31 cellular contexts compared by ENCODE assay signal in the genomic region with DNA sequence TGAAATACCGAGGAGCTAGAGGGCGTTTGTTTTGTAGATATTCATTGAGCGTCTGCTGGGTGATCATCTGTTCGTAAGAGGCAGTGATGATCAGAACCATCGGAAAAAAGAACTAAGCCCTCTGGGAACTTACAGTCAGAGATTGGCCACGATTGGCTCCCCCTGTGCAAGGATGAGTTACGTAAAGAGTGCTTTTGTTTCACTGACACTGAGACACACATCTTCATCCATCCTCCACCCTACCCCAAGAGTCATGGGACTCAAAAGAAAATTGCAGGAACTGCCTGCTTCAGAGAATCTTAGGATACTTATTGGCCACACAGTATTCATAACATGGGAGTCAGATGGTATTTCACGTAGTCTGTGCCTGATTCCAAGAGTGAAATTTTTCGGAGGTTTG.
"Had no signal": no experiment of that assay in that cellular context is flagged by ENCODE, and none has a peak within 500 bp of the region (broad histone marks: within the 10 kb centered on the region; RNA-seq: fewer than 3 reads in every experiment).

No MANE protein-coding gene starts in this region.

- ATAC-seq: naive thymus-derived CD8-positive, alpha-beta T cell; natural killer cell treated with Interleukin-12 subunit alpha and Interleukin-12 subunit beta and Interleukin-15 and Interleukin-18, amount 100 ng/mL, for 72 hours; psoas muscle; right cardiac atrium; right lobe of liver; stimulated activated effector memory CD8-positive, alpha-beta T cell treated with anti-CD3 and anti-CD28 coated beads, Interleukin-12 subunit alpha, Interleukin-12 subunit beta, amount 100 ng/mL, for 72 hours; stimulated activated naive CD8-positive, alpha-beta T cell treated with anti-CD3 and anti-CD28 coated beads, Interleukin-15, amount 100 ng/mL, for 72 hours; stimulated activated naive CD8-positive, alpha-beta T cell treated with anti-CD3 and anti-CD28 coated beads, Interleukin-15, Interleukin-2, amounts not matched to agents 100 U/mL and 50 U/mL, for 24 hours had no signal

- H3K27me3 Mint-ChIP-seq: naive thymus-derived CD8-positive, alpha-beta T cell; progenitor cell of endocrine pancreas; stimulated activated naive CD8-positive, alpha-beta T cell treated with anti-CD3 and anti-CD28 coated beads, Interleukin-15, amount 100 ng/mL, for 72 hours had no signal

- H3K9me3 Mint-ChIP-seq: natural killer cell treated with Interleukin-12 subunit alpha and Interleukin-12 subunit beta and Interleukin-15 and Interleukin-18, amount 100 ng/mL, for 72 hours; stimulated activated effector memory CD8-positive, alpha-beta T cell treated with anti-CD3 and anti-CD28 coated beads, Interleukin-12 subunit alpha, Interleukin-12 subunit beta, amount 100 ng/mL, for 72 hours; stimulated activated naive CD8-positive, alpha-beta T cell treated with anti-CD3 and anti-CD28 coated beads, Interleukin-15, amount 100 ng/mL, for 72 hours had no signal

- H2AFZ ChIP-seq: parathyroid adenoma had no signal

- H3K4me1 ChIP-seq: parathyroid adenoma, psoas muscle, right lobe of liver, sigmoid colon, suprapubic skin, thyroid gland, upper lobe of left lung, vagina had no signal

- H3K9ac ChIP-seq: parathyroid adenoma had no signal

- H3K27ac Mint-ChIP-seq: naive thymus-derived CD8-positive, alpha-beta T cell; natural killer cell treated with Interleukin-12 subunit alpha and Interleukin-12 subunit beta and Interleukin-15 and Interleukin-18, amount 100 ng/mL, for 72 hours; nephron progenitor cell; progenitor cell of endocrine pancreas; stimulated activated effector memory CD8-positive, alpha-beta T cell treated with anti-CD3 and anti-CD28 coated beads, Interleukin-12 subunit alpha, Interleukin-12 subunit beta, amount 100 ng/mL, for 72 hours; stimulated activated naive CD8-positive, alpha-beta T cell treated with anti-CD3 and anti-CD28 coated beads, Interleukin-15, amount 100 ng/mL, for 72 hours had no signal

- H3K27me3 ChIP-seq: ovary, right lobe of liver, sigmoid colon, suprapubic skin, thyroid gland, tibial nerve, upper lobe of left lung, vagina had no signal

- H3K9me3 ChIP-seq: ovary, psoas muscle, right lobe of liver, sigmoid colon, suprapubic skin, thoracic aorta, thyroid gland, tibial nerve, upper lobe of left lung, vagina had no signal

- H3K36me3 ChIP-seq: ovary, right lobe of liver, sigmoid colon, suprapubic skin, thoracic aorta, thyroid gland, tibial nerve, upper lobe of left lung, vagina had no signal

- H3K36me3 Mint-ChIP-seq: natural killer cell treated with Interleukin-12 subunit alpha and Interleukin-12 subunit beta and Interleukin-15 and Interleukin-18, amount 100 ng/mL, for 72 hours; stimulated activated effector memory CD8-positive, alpha-beta T cell treated with anti-CD3 and anti-CD28 coated beads, Interleukin-12 subunit alpha, Interleukin-12 subunit beta, amount 100 ng/mL, for 72 hours had no signal

- H3K4me3 ChIP-seq: ovary, psoas muscle, right lobe of liver, sigmoid colon, suprapubic skin, thoracic aorta, thyroid gland, tibial nerve, upper lobe of left lung, vagina had no signal

- DNase-seq: naive thymus-derived CD8-positive, alpha-beta T cell; nephron progenitor cell; occipital lobe; ovary; posterior cingulate gyrus; psoas muscle; right cardiac atrium; right lobe of liver; sigmoid colon; small intestine; stimulated activated CD4-positive, alpha-beta T cell treated with anti-CD3 and anti-CD28 coated beads, Interleukin-15, amount 100 ng/mL, for 24 hours; stimulated activated CD4-positive, alpha-beta T cell treated with anti-CD3 and anti-CD28 coated beads, Interleukin-2, amount 100 ng/mL, for 24 hours; stimulated activated CD4-positive, alpha-beta T cell treated with anti-CD3 and anti-CD28 coated beads, Interleukin-2, amount 100 ng/mL, for 48 hours; stimulated activated CD4-positive, alpha-beta T cell treated with anti-CD3 and anti-CD28 coated beads, Interleukin-4, amount 100 ng/mL, for 24 hours; stimulated activated naive CD4-positive, alpha-beta T cell; stimulated activated naive CD8-positive, alpha-beta T cell treated with anti-CD3 and anti-CD28 coated beads, Interleukin-15, amount 100 ng/mL, for 72 hours; stimulated activated naive CD8-positive, alpha-beta T cell treated with anti-CD3 and anti-CD28 coated beads, Interleukin-15, Interleukin-2, amounts not matched to agents 100 U/mL and 50 U/mL, for 24 hours; substantia nigra; thyroid gland; trophoblast cell; upper lobe of left lung had no signal

- H3K27ac ChIP-seq: ovary, parathyroid adenoma, psoas muscle, right lobe of liver, sigmoid colon, suprapubic skin, thoracic aorta, thyroid gland, upper lobe of left lung, vagina had no signal

- FAIRE-seq: small intestine, urothelium cell line had no signal

- H3K4me3 Mint-ChIP-seq: naive thymus-derived CD8-positive, alpha-beta T cell; natural killer cell treated with Interleukin-12 subunit alpha and Interleukin-12 subunit beta and Interleukin-15 and Interleukin-18, amount 100 ng/mL, for 72 hours; nephron progenitor cell; neural crest cell; stimulated activated effector memory CD8-positive, alpha-beta T cell treated with anti-CD3 and anti-CD28 coated beads, Interleukin-12 subunit alpha, Interleukin-12 subunit beta, amount 100 ng/mL, for 72 hours; stimulated activated naive CD8-positive, alpha-beta T cell treated with anti-CD3 and anti-CD28 coated beads, Interleukin-15, amount 100 ng/mL, for 72 hours had no signal

- H3K4me1 Mint-ChIP-seq: naive thymus-derived CD8-positive, alpha-beta T cell; nephron progenitor cell; neural crest cell; stimulated activated effector memory CD8-positive, alpha-beta T cell treated with anti-CD3 and anti-CD28 coated beads, Interleukin-12 subunit alpha, Interleukin-12 subunit beta, amount 100 ng/mL, for 72 hours; stimulated activated naive CD8-positive, alpha-beta T cell treated with anti-CD3 and anti-CD28 coated beads, Interleukin-15, amount 100 ng/mL, for 72 hours had no signal

- H3K79me2 ChIP-seq: parathyroid adenoma had no signal
